In the genomic region with DNA sequence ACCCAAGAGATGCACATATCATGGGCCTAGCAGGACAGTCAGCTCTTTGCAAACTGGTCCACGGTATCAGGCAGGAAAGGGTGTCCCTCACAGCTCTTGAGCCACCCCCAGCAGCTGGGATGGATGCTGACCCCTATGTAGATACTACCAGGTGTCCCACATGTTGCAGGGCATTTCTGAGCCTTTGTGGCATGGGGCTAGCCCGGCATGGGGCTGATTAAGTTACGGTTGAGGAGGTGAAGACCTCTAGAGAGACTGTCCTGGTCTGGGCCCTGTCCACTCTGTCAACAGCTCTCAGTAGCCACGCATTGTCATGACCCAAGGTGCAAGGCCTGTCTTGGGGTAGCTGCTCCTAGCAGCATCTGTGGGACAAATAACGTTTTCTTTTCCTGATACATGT, we compare ENCODE assay signal across 30 cellular contexts. TPM values are rescaled to one million over a fixed set of nuclear protein-coding genes. Genes with fewer than 3 reads are reported as not detected.
"Had no signal": no experiment of that assay in that cellular context is flagged by ENCODE, and none has a peak within 500 bp of the region (broad histone marks: within the 10 kb centered on the region; RNA-seq: fewer than 3 reads in every experiment).

No MANE protein-coding gene starts in this region.

- H3K9me3 ChIP-seq: adrenal gland, body of pancreas, Peyer's patch, SJSA1, SK-N-SH had no signal

- H3K4me3 ChIP-seq: adrenal gland, body of pancreas, Peyer's patch, SJSA1 had no signal

- H3K27me3 ChIP-seq: adrenal gland, body of pancreas, Peyer's patch had no signal

- H3K36me3 ChIP-seq: adrenal gland, Peyer's patch, SJSA1 had no signal

- H3K27ac ChIP-seq: adrenal gland, body of pancreas, KMS-11, Peyer's patch, SJSA1 had no signal

- ATAC-seq: activated CD4-positive, alpha-beta T cell treated with anti-CD3 and anti-CD28 coated beads for 36 hours; activated CD4-positive, CD25-positive, alpha-beta regulatory T cell treated with anti-CD3 and anti-CD28 coated beads, Interleukin-2, amount 50 U/mL, for 24 hours; activated naive CD4-positive, alpha-beta T cell treated with anti-CD3 and anti-CD28 coated beads, Interleukin-2, amount 50 U/mL, for 72 hours; activated T-cell treated with anti-CD3 and anti-CD28 coated beads, Interleukin-2, amount 50 U/mL, for 4 hours; body of pancreas; PC-3; WTC11 had no signal

- DNase-seq: activated CD4-positive, alpha-beta memory T cell treated with anti-CD3 and anti-CD28 coated beads for 36 hours; activated CD4-positive, alpha-beta T cell treated with anti-CD3 and anti-CD28 coated beads for 36 hours; activated CD4-positive, alpha-beta T cell treated with anti-CD3 and anti-CD28 coated beads, Interleukin-2, amount 50 U/mL, for 1 hour; activated gamma-delta T cell treated with Interleukin-2 at 50 U/mL for 16 hours; activated naive CD4-positive, alpha-beta T cell treated with anti-CD3 and anti-CD28 coated beads for 36 hours; activated T-cell treated with anti-CD3 and anti-CD28 coated beads for 4 hours; activated T-cell treated with anti-CD3 and anti-CD28 coated beads, Interleukin-2, amount 50 U/mL, for 4 hours; adrenal gland; body of pancreas; NCI-H1092 treated with DMSO at 0.1 percent for 48 hours; NCI-H1417; NCI-H146; NCI-H187; NCI-H2029 treated with DMSO at 0.1 percent for 48 hours; NCI-H2107; NCI-H510A; NCI-H526; NCI-H748 treated with DMSO at 0.1 percent for 48 hours; NK-92 treated with Interleukin-12 subunit alpha and Interleukin-12 subunit beta, amount 100 ng/mL, for 24 hours; PC-3; Peyer's patch; RPMI8226; SHP77 treated with DMSO at 0.1 percent for 48 hours; SK-N-SH had no signal

- H3K4me1 ChIP-seq: SJSA1 had no signal

RNA-seq across cellular contexts. Expression of a gene that starts 6.7 kb away (rescaled TPM):
- total RNA-seq: LHCN-M2, PC-3 had no signal
